Comparison of ENCODE assay signal across 15 cellular contexts in the genomic region with DNA sequence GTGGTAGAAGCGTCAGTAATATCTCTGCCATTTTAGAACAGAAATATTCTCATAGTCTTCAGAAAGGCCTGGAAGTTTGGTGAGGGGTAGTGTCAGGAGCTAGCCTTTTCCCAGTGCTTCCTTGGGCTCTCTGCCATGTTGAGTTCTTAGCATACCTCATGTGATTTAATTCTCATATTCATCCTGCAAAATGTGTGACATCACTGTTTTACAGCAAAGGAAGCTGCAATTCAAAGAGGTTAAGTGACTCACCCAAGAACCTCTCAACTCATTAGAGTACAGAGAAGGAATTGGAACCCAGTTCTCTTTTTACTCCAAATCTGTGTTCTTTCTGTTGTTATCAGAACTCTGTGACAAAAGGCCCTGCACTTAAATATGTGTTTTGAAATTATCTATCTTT.
DNase-seq lines count a peak whose midpoint lies in the region; ATAC-seq, FAIRE-seq and TF ChIP-seq lines count a peak whose summit lies in the region.
"Had no signal": no experiment of that assay in that cellular context is flagged by ENCODE, and none has a peak within 500 bp of the region (broad histone marks: within the 10 kb centered on the region; RNA-seq: fewer than 3 reads in every experiment).

No MANE protein-coding gene starts in this region.

- H3K4me3 ChIP-seq in ascending aorta: no peak overlapping the region
- no peak overlapping the region for H3K4me3 ChIP-seq in thoracic aorta
- H3K4me3 ChIP-seq in small intestine (ENCODE audit: low read depth in 1 of 2, low read length in 2 of 2): no peak overlapping the region
- H3K4me3 ChIP-seq: K562 had no signal

- H3K27ac Mint-ChIP-seq in activated CD4-positive, alpha-beta T cell treated with anti-CD3 and anti-CD28 coated beads for 36 hours: no peak overlapping the region
- H3K27ac Mint-ChIP-seq: dendritic cell treated with granulocyte-macrophage colony-stimulating factor and Interleukin-4, amounts not matched to agents 40 ng/mL and 50 ng/mL, for 4 days; progenitor cell of endocrine pancreas had no signal

- WGBS in small intestine, 3 donors: 92 to 100% (median 95%) methylated on average over 1 of the region's 1 CpG

- H3K4me3 Mint-ChIP-seq in activated CD4-positive, alpha-beta T cell treated with anti-CD3 and anti-CD28 coated beads for 36 hours: no peak overlapping the region
- H3K4me3 Mint-ChIP-seq: dendritic cell treated with granulocyte-macrophage colony-stimulating factor and Interleukin-4, amounts not matched to agents 40 ng/mL and 50 ng/mL, for 4 days had no signal

- H3K27me3 ChIP-seq in ascending aorta (no peaks in the 10 kb centered on the region), thoracic aorta (replicated peaks; ENCODE audit: insufficient read depth) (no peaks in the 10 kb centered on the region), small intestine (ENCODE audit: control insufficient read depth in 2 of 2, insufficient read depth in 2 of 2, low read length in 2 of 2) (no peaks in the 10 kb centered on the region)

- DNase-seq in activated CD4-positive, alpha-beta T cell treated with anti-CD3 and anti-CD28 coated beads for 36 hours: no peak
- no peak for DNase-seq in activated CD4-positive, alpha-beta T cell treated with anti-CD3 and anti-CD28 coated beads, Interleukin-2, amount 50 U/mL, for 4 hours
- no peak for DNase-seq in ascending aorta (ENCODE audit: low spot score in 2 of 2)
- DNase-seq in glomerular endothelial cell (ENCODE audit: extremely low read depth, low read depth, low spot score): peak; percentile 77
- DNase-seq in thoracic aorta (ENCODE audit: low spot score): no peak
- no peak for DNase-seq in small intestine
- no peak for DNase-seq in activated gamma-delta T cell (lab: John Stamatoyannopoulos, UW)
- no peak for DNase-seq in GM19240 (ENCODE audit: insufficient read length, low spot score)
- DNase-seq: 8988T, islet precursor cell, NCI-H524 treated with DMSO at 0.1 percent for 48 hours had no signal

- peaks cover 0 to 19% of the 10 kb centered on the region in 2 donors for H3K4me1 ChIP-seq in ascending aorta
- peaks cover 32 to 58% of the 10 kb centered on the region in 2 donors for H3K4me1 ChIP-seq in thoracic aorta (ENCODE audit: control insufficient read depth in 1 of 2, low read depth in 2 of 2)
- H3K4me1 ChIP-seq in small intestine (ENCODE audit: control insufficient read depth in 2 of 2, insufficient read depth in 1 of 2, low read depth in 1 of 2, low read length in 1 of 2): peaks cover 0 to 10% of the 10 kb centered on the region in 2 donors

- no peak for FAIRE-seq in small intestine (lab: Jason Lieb, UNC)
- FAIRE-seq: GM19239, K562 had no signal

- peaks cover 76% of the 10 kb centered on the region for H3K36me3 Mint-ChIP-seq in activated CD4-positive, alpha-beta T cell treated with anti-CD3 and anti-CD28 coated beads for 36 hours (ENCODE audit: low read depth)

- peaks cover 32% of the 10 kb centered on the region for H3K4me1 Mint-ChIP-seq in activated CD4-positive, alpha-beta T cell treated with anti-CD3 and anti-CD28 coated beads for 36 hours

- intact Hi-C loops in activated CD4-positive, alpha-beta T cell treated with anti-CD3 and anti-CD28 coated beads for 36 hours (cut with DNase I, micrococcal nuclease): no loop called here
- intact Hi-C loops in ascending aorta (cut with DNase I): loop anchor here (5.0 kb wide), 1 partner anchor 73 kb away; the partner anchor contains the start of gene RNF169

- CTCF ChIA-PET in activated CD4-positive, alpha-beta T cell treated with anti-CD3 and anti-CD28 coated beads for 36 hours (lab: Charles Lee): no interaction called here

- H3K27me3 Mint-ChIP-seq in activated CD4-positive, alpha-beta T cell treated with anti-CD3 and anti-CD28 coated beads for 36 hours: no peaks in the 10 kb centered on the region
- H3K27me3 Mint-ChIP-seq: dendritic cell treated with granulocyte-macrophage colony-stimulating factor and Interleukin-4, amounts not matched to agents 40 ng/mL and 50 ng/mL, for 4 days; progenitor cell of endocrine pancreas had no signal

- H3K9me3 ChIP-seq in ascending aorta (peaks cover 0 to 11% of the 10 kb centered on the region in 2 donors), thoracic aorta (peaks cover 5% of the 10 kb centered on the region), small intestine (ENCODE audit: control insufficient read depth, low read depth) (no peaks in the 10 kb centered on the region)

- H3K36me3 ChIP-seq in ascending aorta (peaks cover 0 to 7% of the 10 kb centered on the region in 2 donors), thoracic aorta (no peaks in the 10 kb centered on the region), small intestine (ENCODE audit: control insufficient read depth in 2 of 2, insufficient read depth in 2 of 2, low read length in 2 of 2) (peaks cover 7% of the 10 kb centered on the region in 2 donors)

- peak; percentile 77 for ATAC-seq in activated CD4-positive, alpha-beta T cell treated with anti-CD3 and anti-CD28 coated beads for 36 hours
- ATAC-seq in thoracic aorta (ENCODE audit: insufficient number of reproducible peaks, low FRiP score, low read depth): no peak
- ATAC-seq: K562 had no signal

- H3K27ac ChIP-seq in ascending aorta (peak overlapping the region; percentile 56 to 67), thoracic aorta (peak overlapping the region; percentile 44 to 56), small intestine (ENCODE audit: low read depth in 1 of 2, low read length in 1 of 2) (no peak overlapping the region)

- POLR2A ChIA-PET in activated CD4-positive, alpha-beta T cell treated with anti-CD3 and anti-CD28 coated beads for 36 hours (lab: Charles Lee): interaction anchor here (0.7 kb wide), 1 partner anchor 70 kb away, joined by 5 read pairs; no protein-coding TSS in a partner anchor

- TF ChIP-seq CTCF in ascending aorta (IDR thresholded peaks at IDR 0.05): no peak
- no peak for TF ChIP-seq CTCF in thoracic aorta (IDR thresholded peaks at IDR 0.05)

- peaks cover 17% of the 10 kb centered on the region for H3K9me3 Mint-ChIP-seq in activated CD4-positive, alpha-beta T cell treated with anti-CD3 and anti-CD28 coated beads for 36 hours (ENCODE audit: low read depth)

Comparison
In these comparisons a context has a peak if more than half of its experiments do, and no peak if none do; other contexts are left out.
1. H3K27ac ChIP-seq: peak in ascending aorta (2 of 2) and thoracic aorta (2 of 2); none in small intestine (0 of 2).